Comparison of ENCODE assay signal across 8 cellular contexts in the genomic region with DNA sequence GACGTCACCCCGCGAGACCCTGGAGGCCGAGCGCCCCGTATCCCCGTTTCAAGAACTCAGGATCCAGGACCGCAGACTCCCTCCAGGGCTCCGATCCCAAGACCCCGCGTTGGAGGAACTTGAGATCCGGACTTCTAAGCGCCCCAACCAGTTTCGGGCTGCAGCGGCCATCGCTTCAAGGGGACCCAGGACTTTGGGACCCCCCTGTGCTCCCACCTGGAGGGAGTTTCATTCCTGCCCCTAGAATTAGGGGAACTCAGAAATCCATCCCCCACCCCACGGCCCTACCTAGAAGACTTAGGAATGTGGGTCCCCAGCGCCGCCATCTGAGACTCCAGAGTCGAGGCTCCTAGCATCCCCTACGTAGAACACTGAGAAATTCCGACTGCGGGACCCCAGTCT. TPM values are rescaled to one million over a fixed set of nuclear protein-coding genes. Genes with fewer than 3 reads are reported as not detected.
DNase-seq lines count a peak whose midpoint lies in the region; ATAC-seq and TF ChIP-seq lines count a peak whose summit lies in the region.

No MANE protein-coding gene starts in this region.

- no peaks in the 10 kb centered on the region for H3K9me3 ChIP-seq in BE2C

- peaks cover 0 to 5% (median 0%) of the 10 kb centered on the region in 9 donors for H3K9me3 Mint-ChIP-seq in naive thymus-derived CD8-positive, alpha-beta T cell

- DNase-seq in BE2C = no peak
- DNase-seq in LNCaP clone FGC (ENCODE audit: low read depth) = no peak
- peak in 2 of 10 donors; percentile 29 to 38 for DNase-seq in naive thymus-derived CD8-positive, alpha-beta T cell
- no peak for DNase-seq in iPS-NIHi7 (ENCODE audit: extremely low spot score)
- no peak for DNase-seq in left lobe of liver (ENCODE audit: low spot score)
- DNase-seq in UCSD-AML1 (lab: John Stamatoyannopoulos, UW; ENCODE audit: unreplicated experiment) = no peak

- H3K4me3 Mint-ChIP-seq in naive thymus-derived CD8-positive, alpha-beta T cell = peak overlapping the region; percentile 79 to 98 (median 89)

- H3K36me3 ChIP-seq in BE2C = no peaks in the 10 kb centered on the region; the same call in 1 of the 2 replicates

- POLR2A ChIA-PET in naive thymus-derived CD8-positive, alpha-beta T cell (lab: Charles Lee) = interaction anchor here (0.9 to 7.2 kb wide), 7 partner anchors 13 to 77 kb away, joined by 4 to 258 read pairs (median 18); a partner anchor contains a TSS

- peak overlapping the region; percentile 95 for H3K27ac ChIP-seq in cingulate gyrus (ENCODE audit: low read depth, low read length)

- H3K36me3 Mint-ChIP-seq in naive thymus-derived CD8-positive, alpha-beta T cell = peaks cover 6 to 21% (median 14%) of the 10 kb centered on the region in 3 donors

- H3K4me1 ChIP-seq in BE2C = peaks cover 9% of the 10 kb centered on the region

- no peaks in the 10 kb centered on the region for H3K27me3 ChIP-seq in BE2C

- peak overlapping the region; percentile 48 to 100 (median 98) for H3K27ac Mint-ChIP-seq in naive thymus-derived CD8-positive, alpha-beta T cell

- TF ChIP-seq CTCF in BE2C (IDR thresholded peaks at IDR 0.05; ENCODE audit: low read depth, low read length) (no peak), LNCaP clone FGC (IDR thresholded peaks at IDR 0.05; ENCODE audit: control insufficient read depth, extremely low read depth, insufficient read depth) (no peak)

- peak overlapping the region; percentile 94 for H3K4me3 ChIP-seq in BE2C (ENCODE audit: low read depth, low read length)
- peak overlapping the region; percentile 82 for H3K4me3 ChIP-seq in LNCaP clone FGC (ENCODE audit: low read depth, low read length)

- peaks cover 0 to 4% (median 0%) of the 10 kb centered on the region in 5 donors for H3K27me3 Mint-ChIP-seq in naive thymus-derived CD8-positive, alpha-beta T cell

- no peak for ATAC-seq in naive thymus-derived CD8-positive, alpha-beta T cell
- no peak for ATAC-seq in left lobe of liver
- ATAC-seq in HG02970 (IDR thresholded peaks at IDR 0.05; ENCODE audit: low FRiP score, unreplicated experiment) = no peak

- peaks cover 40 to 61% (median 42%) of the 10 kb centered on the region in 4 donors for H3K4me1 Mint-ChIP-seq in naive thymus-derived CD8-positive, alpha-beta T cell

RNA-seq across cellular contexts. Expression of a gene that starts 0.4 kb away (rescaled TPM):
- 35.9 TPM for polyA plus RNA-seq in BE2C (2012; ENCODE audit: insufficient read depth, insufficient read length, low read depth)
- total RNA-seq in naive thymus-derived CD8-positive, alpha-beta T cell = 10 to 100 TPM; 14.3 to 23.8 TPM
- polyA plus RNA-seq in naive thymus-derived CD8-positive, alpha-beta T cell = 1 to 10 TPM; 4.2 to 5.0 (median 4.8) TPM
- 3.8 TPM for total RNA-seq in left lobe of liver

RNA-seq across cellular contexts. Expression of a gene that starts 6.2 kb away (rescaled TPM):
- 16.7 TPM for polyA plus RNA-seq in BE2C (2012; ENCODE audit: insufficient read depth, insufficient read length, low read depth)
- total RNA-seq in naive thymus-derived CD8-positive, alpha-beta T cell = 100 to 1,000 TPM; 184 to 188 TPM
- polyA plus RNA-seq in naive thymus-derived CD8-positive, alpha-beta T cell = 100 to 1,000 TPM in 2 of 3 donors, 10 to 100 TPM in 1; 70.4 to 137 (median 109) TPM
- total RNA-seq in left lobe of liver = 44.0 TPM

RNA-seq across cellular contexts. Expression of a gene that starts 21.7 kb away (rescaled TPM):
- polyA plus RNA-seq in BE2C (2012; ENCODE audit: insufficient read depth, insufficient read length, low read depth) = 101 TPM
- 10 to 100 TPM; 53.8 to 59.0 TPM for total RNA-seq in naive thymus-derived CD8-positive, alpha-beta T cell
- polyA plus RNA-seq in naive thymus-derived CD8-positive, alpha-beta T cell = 10 to 100 TPM; 48.1 to 71.4 (median 59.6) TPM
- total RNA-seq in left lobe of liver = 19.2 TPM

RNA-seq across cellular contexts. Expression of a gene that starts 22.0 kb away (rescaled TPM):
- 130 TPM for polyA plus RNA-seq in BE2C (2012; ENCODE audit: insufficient read depth, insufficient read length, low read depth)
- 10 to 100 TPM; 44.4 to 47.4 TPM for total RNA-seq in naive thymus-derived CD8-positive, alpha-beta T cell
- polyA plus RNA-seq in naive thymus-derived CD8-positive, alpha-beta T cell = 10 to 100 TPM; 30.7 to 53.0 (median 43.8) TPM
- 21.3 TPM for total RNA-seq in left lobe of liver

RNA-seq across cellular contexts. Expression of a gene that starts 22.9 kb away (rescaled TPM):
- 3,669 TPM for polyA plus RNA-seq in BE2C (2012; ENCODE audit: insufficient read depth, insufficient read length, low read depth)
- 1,000 to 10,000 TPM; 3,730 to 3,760 TPM for total RNA-seq in naive thymus-derived CD8-positive, alpha-beta T cell
- 1,000 to 10,000 TPM; 2,588 to 2,812 (median 2,742) TPM for polyA plus RNA-seq in naive thymus-derived CD8-positive, alpha-beta T cell
- 668 TPM for total RNA-seq in left lobe of liver
